26 cellular contexts compared by ENCODE assay signal in genomic region chr5:173762930-173763329, GRCh38.
DNase-seq lines count a peak whose midpoint lies in the region; ATAC-seq and TF ChIP-seq lines count a peak whose summit lies in the region.
"Had no signal": no experiment of that assay in that cellular context is flagged by ENCODE, and none has a peak within 500 bp of the region (broad histone marks: within the 10 kb centered on the region; RNA-seq: fewer than 3 reads in every experiment).

No MANE protein-coding gene starts in this region.

- H3K27ac ChIP-seq in smooth muscle cell (ENCODE audit: low read depth) = no peak overlapping the region
- no peak overlapping the region for H3K27ac ChIP-seq in substantia nigra (ENCODE audit: low read depth, low read length, poor library complexity, severe bottlenecking)
- H3K27ac ChIP-seq: KMS-11, suprapubic skin had no signal

- H3F3A ChIP-seq in smooth muscle cell (ENCODE audit: low read depth) = no peaks in the 10 kb centered on the region

- no peaks in the 10 kb centered on the region for H3K36me3 ChIP-seq in smooth muscle cell (ENCODE audit: low read depth)
- H3K36me3 ChIP-seq: breast epithelium, esophagus muscularis mucosa, suprapubic skin, uterus had no signal

- peak overlapping the region; percentile 56 for H3K4me2 ChIP-seq in smooth muscle cell
- H3K4me2 ChIP-seq: KMS-11, SK-N-SH had no signal

- WGBS in smooth muscle cell (ENCODE audit: low lambda C conversion rate) = 55% methylated on average over 7 of the region's 7 CpGs

- H3K9ac ChIP-seq in smooth muscle cell (ENCODE audit: low read depth) = no peak overlapping the region
- H3K9ac ChIP-seq: KMS-11, SK-N-SH had no signal

- H3K4me3 ChIP-seq in smooth muscle cell = no peak overlapping the region
- H3K4me3 ChIP-seq: breast epithelium, esophagus muscularis mucosa, suprapubic skin, uterus had no signal

- TF ChIP-seq CTCF in smooth muscle cell (IDR thresholded peaks at IDR 0.05; ENCODE audit: borderline replicate concordance, insufficient read depth, poor library complexity, severe bottlenecking) = no peak

- H3K4me1 ChIP-seq in smooth muscle cell (ENCODE audit: low read depth) = peaks cover 11% of the 10 kb centered on the region
- H3K4me1 ChIP-seq: breast epithelium, uterus had no signal

- H3K9me3 ChIP-seq in smooth muscle cell (replicated peaks; ENCODE audit: low read depth) = no peaks in the 10 kb centered on the region
- H3K9me3 ChIP-seq: breast epithelium, esophagus muscularis mucosa, SK-N-SH, suprapubic skin, uterus had no signal

- DNase-seq in GF-D8 (lab: John Stamatoyannopoulos, UW) (peak; percentile 42), RPMI7951 (ENCODE audit: low read depth) (peak; percentile 27), left kidney (ENCODE audit: low read depth, low spot score) (peak; percentile 69), smooth muscle cell (lab: John Stamatoyannopoulos, UW; ENCODE audit: unreplicated experiment) (no peak), T1000 (lab: John Stamatoyannopoulos, UW) (no peak), substantia nigra (lab: John Stamatoyannopoulos, UW) (no peak)
- DNase-seq: activated B cell treated with CpG ODN at 0.5 μM for 24 hours; activated CD4-positive, alpha-beta T cell treated with anti-CD3 and anti-CD28 coated beads, Interleukin-2, amount 50 U/mL, for 4 hours; activated naive CD4-positive, alpha-beta T cell treated with anti-CD3 and anti-CD28 coated beads, Interleukin-2, amount 10 ng/mL, durations not matched to agents 7 days and 5 days; amniotic stem cell; CD8-positive, alpha-beta memory T cell; DMS53; effector CD8-positive, alpha-beta T cell; GDM1; HFFc6; NCI-H1048; NCI-H187; NCI-H2171 treated with DMSO at 0.1 percent for 48 hours; NCI-H69; SK-N-SH; uterus had no signal

- peak overlapping the region; percentile 29 for H2AFZ ChIP-seq in smooth muscle cell (ENCODE audit: low read depth)

- ATAC-seq in HG02884 (IDR thresholded peaks at IDR 0.05; ENCODE audit: unreplicated experiment) = no peak

- no peaks in the 10 kb centered on the region for H3K27me3 ChIP-seq in smooth muscle cell (ENCODE audit: low read depth)
- H3K27me3 ChIP-seq: breast epithelium, esophagus muscularis mucosa, suprapubic skin, uterus had no signal

- H3K79me2 ChIP-seq in smooth muscle cell (ENCODE audit: low read depth) = no peaks in the 10 kb centered on the region

- no peaks in the 10 kb centered on the region for H4K20me1 ChIP-seq in smooth muscle cell (ENCODE audit: low read depth)

Comparison
In these comparisons a context has a peak if more than half of its experiments do, and no peak if none do; other contexts are left out.
1. DNase-seq: peak in GF-D8 (single experiment), RPMI7951 (single experiment) and left kidney (single experiment); none in smooth muscle cell (single experiment), T1000 (single experiment) and substantia nigra (0 of 49).